In the genomic region with DNA sequence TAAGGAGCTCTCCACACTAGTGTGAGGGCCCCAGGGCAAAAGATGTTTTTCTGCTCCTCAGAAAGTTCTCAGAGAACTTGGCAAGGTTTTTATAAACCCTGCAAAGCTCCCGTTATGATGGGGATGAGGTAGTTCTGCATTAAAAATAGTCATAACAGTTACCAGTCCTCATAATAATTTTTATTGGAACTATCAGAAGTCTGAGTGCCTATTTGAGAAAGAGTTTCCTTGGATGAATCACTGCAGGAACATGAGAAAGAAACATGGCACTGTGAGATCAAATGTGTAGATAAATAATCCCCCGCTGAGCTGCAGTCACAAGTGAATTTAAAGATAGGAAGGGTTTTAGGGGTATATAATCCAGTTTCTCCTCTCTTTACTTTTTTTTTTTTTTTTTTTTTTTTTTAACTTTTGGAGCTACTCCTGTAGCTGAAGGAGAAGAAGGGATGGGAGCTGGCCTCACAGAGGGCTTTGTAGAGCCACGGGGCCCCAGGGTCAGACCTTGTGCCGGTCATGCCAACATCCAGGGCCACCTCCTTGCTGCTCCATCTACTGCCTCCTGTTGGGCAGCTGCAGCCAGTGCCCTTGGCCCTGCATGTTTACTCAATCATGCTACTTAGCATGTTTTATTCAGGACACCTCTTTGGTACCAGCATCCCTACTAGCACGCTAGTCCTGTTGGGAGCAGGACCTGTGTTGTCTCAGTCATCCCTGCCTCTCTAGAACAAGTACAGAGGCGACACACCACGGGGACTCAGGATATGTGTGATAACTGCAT, we compare ENCODE assay signal across 9 cellular contexts. TPM values are rescaled to one million over a fixed set of nuclear protein-coding genes. Genes with fewer than 3 reads are reported as not detected.
A peak's percentile ranks its signal among the peaks of the same experiment; 100 is the strongest.
DNase-seq lines count a peak whose midpoint lies in the region; ATAC-seq and TF ChIP-seq lines count a peak whose summit lies in the region.
"Had no signal": no experiment of that assay in that cellular context is flagged by ENCODE, and none has a peak within 500 bp of the region (broad histone marks: within the 10 kb centered on the region; RNA-seq: fewer than 3 reads in every experiment).

No MANE protein-coding gene starts in this region.

- H3K4me3 ChIP-seq in DND-41 (ENCODE audit: low read depth in 1 of 2, low read length in 2 of 2) (no peak overlapping the region), mammary epithelial cell (replicated peaks in 1 of 3; ENCODE audit: insufficient read depth in 1 of 3, low read depth in 2 of 3, low read length in 3 of 3) (no peak overlapping the region), neutrophil (ENCODE audit: low read depth in 1 of 2, low read length in 1 of 2) (no peak overlapping the region), MM.1S (ENCODE audit: low read length) (no peak overlapping the region)
- H3K4me3 ChIP-seq: PC-9 had no signal

- 75% methylated on average over 7 of the region's 7 CpGs for WGBS in mammary epithelial cell (ENCODE audit: low coverage, missing lambda C conversion rate)

- in situ Hi-C loops in mammary epithelial cell (cut with MboI; ENCODE audit: low sequenced_read_pairs in 2 of 2): loop anchor here in 1 of 2 donors (5.0 kb wide), 1 partner anchor 32 kb away; no protein-coding TSS in a partner anchor

- no peaks in the 10 kb centered on the region for H3K9me3 ChIP-seq in DND-41 (ENCODE audit: insufficient read depth, low read length, severe bottlenecking)
- no peaks in the 10 kb centered on the region for H3K9me3 ChIP-seq in mammary epithelial cell (replicated peaks; ENCODE audit: insufficient read depth, low read length)
- no peaks in the 10 kb centered on the region for H3K9me3 ChIP-seq in neutrophil
- no peaks in the 10 kb centered on the region for H3K9me3 ChIP-seq in MM.1S (replicated peaks; ENCODE audit: insufficient read depth, low read length)

- no peaks in the 10 kb centered on the region for H3F3A ChIP-seq in MM.1S (ENCODE audit: insufficient read depth, low read length)

- H3K9ac ChIP-seq in DND-41 (ENCODE audit: low read depth, low read length) (no peak overlapping the region), mammary epithelial cell (ENCODE audit: insufficient read depth, low read length) (no peak overlapping the region), MM.1S (ENCODE audit: low read length) (no peak overlapping the region)

- BruUV-seq in mammary epithelial cell (replicated peaks; lab: Mats Ljungman, UMichigan): no TSS peak

- no peaks in the 10 kb centered on the region for H3K27me3 ChIP-seq in DND-41 (ENCODE audit: insufficient read depth, low read length, poor library complexity)
- no peaks in the 10 kb centered on the region for H3K27me3 ChIP-seq in mammary epithelial cell (ENCODE audit: insufficient read depth, low read length)
- no peaks in the 10 kb centered on the region for H3K27me3 ChIP-seq in neutrophil
- no peaks in the 10 kb centered on the region for H3K27me3 ChIP-seq in MM.1S (replicated peaks; ENCODE audit: insufficient read depth, low read length)

- H3K4me2 ChIP-seq in DND-41 (ENCODE audit: insufficient read depth, low read length): no peak overlapping the region
- no peak overlapping the region for H3K4me2 ChIP-seq in mammary epithelial cell (ENCODE audit: insufficient read depth, low read depth, low read length)
- H3K4me2 ChIP-seq in MM.1S (ENCODE audit: low read depth, low read length): no peak overlapping the region
- H3K4me2 ChIP-seq: PC-9 had no signal

- ATAC-seq in DND-41 (ENCODE audit: insufficient read depth, low read depth) (no peak), GM21381 (IDR thresholded peaks at IDR 0.05; ENCODE audit: unreplicated experiment) (no peak), GM21786 (IDR thresholded peaks at IDR 0.05; ENCODE audit: unreplicated experiment) (no peak)

- H2AFZ ChIP-seq in DND-41 (ENCODE audit: low read depth, low read length) (no peak overlapping the region), mammary epithelial cell (ENCODE audit: low read depth, low read length) (no peak overlapping the region), MM.1S (ENCODE audit: low read length) (no peak overlapping the region)
- H2AFZ ChIP-seq: PC-9 had no signal

- TF ChIP-seq CTCF in DND-41 (IDR thresholded peaks at IDR 0.05; ENCODE audit: borderline replicate concordance, extremely low read depth, low read length, poor library complexity, severe bottlenecking) (peak; percentile 41), mammary epithelial cell (conservative IDR thresholded peaks at IDR 0.05 in 1 of 2, IDR thresholded peaks at IDR 0.05 in 1 of 2; ENCODE audit: extremely low read depth in 1 of 2, insufficient read depth in 1 of 2, low read depth in 1 of 2, low read length in 2 of 2) (no peak), neutrophil (IDR thresholded peaks at IDR 0.05) (no peak), MM.1S (IDR thresholded peaks at IDR 0.05; ENCODE audit: low read length) (no peak)

- peaks cover 97% of the 10 kb centered on the region for H4K20me1 ChIP-seq in DND-41 (ENCODE audit: insufficient read depth, low read length)
- H4K20me1 ChIP-seq in mammary epithelial cell (ENCODE audit: insufficient read depth, low read length): no peaks in the 10 kb centered on the region
- no peaks in the 10 kb centered on the region for H4K20me1 ChIP-seq in MM.1S (ENCODE audit: insufficient read depth, low read length)

- H3K27ac ChIP-seq in DND-41 (ENCODE audit: low read length) (peak overlapping the region; percentile 42), mammary epithelial cell (ENCODE audit: insufficient read depth, low read depth, low read length) (no peak overlapping the region), neutrophil (peak overlapping the region; percentile 81), MM.1S (ENCODE audit: low read length) (no peak overlapping the region)
- H3K27ac ChIP-seq: PC-9 had no signal

- no peak for DNase-seq in DND-41
- peak; percentile 33 for DNase-seq in LoVo (ENCODE audit: low spot score)
- peak; percentile 57 for DNase-seq in mammary epithelial cell
- DNase-seq in medulla oblongata (ENCODE audit: extremely low spot score): no peak
- no peak for DNase-seq in MM.1S

- intact Hi-C loops in mammary epithelial cell (cut with micrococcal nuclease): loop anchor here (5.0 kb wide), 1 partner anchor 107 kb away; no protein-coding TSS in a partner anchor

- H3K4me1 ChIP-seq in DND-41 (ENCODE audit: insufficient read depth, low read length) (peaks cover 64% of the 10 kb centered on the region), mammary epithelial cell (ENCODE audit: insufficient read depth, low read length) (peaks cover 27% of the 10 kb centered on the region), neutrophil (ENCODE audit: control insufficient read depth in 1 of 2, insufficient read depth in 1 of 2, low read depth in 1 of 2, low read length in 1 of 2) (peaks cover 35 to 41% of the 10 kb centered on the region in 2 experiments), MM.1S (ENCODE audit: low read length) (no peaks in the 10 kb centered on the region)

- dilution Hi-C loops in mammary epithelial cell (cut with HindIII; ENCODE audit: low sequenced_read_pairs): loop anchor here (5.0 kb wide), 1 partner anchor 37 kb away; the partner anchor contains the start of gene EVL

- peaks cover 100% of the 10 kb centered on the region for H3K79me2 ChIP-seq in DND-41 (ENCODE audit: insufficient read depth, low read length)
- peaks cover 5% of the 10 kb centered on the region for H3K79me2 ChIP-seq in mammary epithelial cell (ENCODE audit: insufficient read depth, low read length)
- no peaks in the 10 kb centered on the region for H3K79me2 ChIP-seq in MM.1S (ENCODE audit: low read length)

- H3K9me2 ChIP-seq in MM.1S (replicated peaks; ENCODE audit: insufficient read depth, low read length): no peaks in the 10 kb centered on the region

- CTCF ChIA-PET in mammary epithelial cell (lab: Charles Lee; ENCODE audit: low non-redundant PET): interaction anchor here (0.8 kb wide), 1 partner anchor 80 kb away, joined by 7 read pairs; no protein-coding TSS in a partner anchor

- H3K36me3 ChIP-seq in DND-41 (ENCODE audit: insufficient read depth, low read length) (peaks cover 99% of the 10 kb centered on the region), mammary epithelial cell (ENCODE audit: insufficient read depth, low read length) (no peaks in the 10 kb centered on the region), neutrophil (no peaks in the 10 kb centered on the region), MM.1S (replicated peaks; ENCODE audit: insufficient read depth, low read length) (no peaks in the 10 kb centered on the region)

RNA-seq across cellular contexts. Expression of gene EVL, which starts 39.5 kb away (rescaled TPM):
- total RNA-seq in mammary epithelial cell: 10 to 100 TPM; 11.8 to 38.9 TPM
- 20.4 TPM for polyA plus RNA-seq in mammary epithelial cell
- polyA minus RNA-seq in mammary epithelial cell: 31.2 TPM

RNA-seq across cellular contexts. Expression of gene DEGS2, which starts 54.7 kb away (rescaled TPM):
- total RNA-seq in mammary epithelial cell: under 1 TPM; 0.17 to 0.87 TPM
- polyA plus RNA-seq in mammary epithelial cell: 0.36 TPM
- polyA minus RNA-seq in mammary epithelial cell: not detected

Comparison
In these comparisons a context has a peak if more than half of its experiments do, and no peak if none do; other contexts are left out.
1. DNase-seq: peak in LoVo (single experiment) and mammary epithelial cell (single experiment); none in DND-41 (single experiment), medulla oblongata (single experiment) and MM.1S (single experiment).
2. H3K27ac ChIP-seq: peak in DND-41 (single experiment) and neutrophil (single experiment); none in mammary epithelial cell (single experiment) and MM.1S (single experiment).